32 cellular contexts compared by ENCODE assay signal in the genomic region with DNA sequence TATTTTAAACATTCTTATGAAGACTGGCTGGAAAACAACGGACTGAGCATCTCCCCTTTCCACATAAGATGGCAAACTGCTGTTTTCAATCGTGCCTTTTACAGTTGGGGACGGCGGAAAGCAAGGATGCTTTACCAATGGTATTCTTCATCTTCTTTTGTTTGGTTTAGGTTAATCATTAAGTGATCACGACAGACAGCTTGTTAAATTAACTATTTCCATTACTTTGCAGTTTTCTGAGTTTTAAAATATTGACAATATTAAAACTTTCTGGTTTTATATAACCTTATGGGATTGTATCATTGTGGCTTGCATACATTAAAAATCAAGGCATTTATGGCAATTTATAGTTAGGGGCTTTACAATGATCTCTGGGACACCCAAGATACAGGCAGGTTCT.
"Had no signal": no experiment of that assay in that cellular context is flagged by ENCODE, and none has a peak within 500 bp of the region (broad histone marks: within the 10 kb centered on the region; RNA-seq: fewer than 3 reads in every experiment).

No MANE protein-coding gene starts in this region.

- H3K9me3 Mint-ChIP-seq: activated CD4-positive, alpha-beta memory T cell treated with anti-CD3 and anti-CD28 coated beads for 36 hours; activated CD4-positive, alpha-beta T cell treated with anti-CD3 and anti-CD28 coated beads, Interleukin-2, amount 10 ng/mL, durations not matched to agents 24 days and 14 days; activated naive CD4-positive, alpha-beta T cell treated with anti-CD3 and anti-CD28 coated beads, Interleukin-2, amount 10 ng/mL, durations not matched to agents 7 days and 5 days; activated naive CD8-positive, alpha-beta T cell treated with anti-CD3 and anti-CD28 coated beads, Interleukin-2, amount 10 ng/mL, durations not matched to agents 7 days and 5 days; activated T-cell treated with anti-CD3 and anti-CD28 coated beads, Interleukin-2, amount 50 U/mL, for 24 hours; dendritic cell treated with granulocyte-macrophage colony-stimulating factor and Interleukin-4, amounts not matched to agents 40 ng/mL and 50 ng/mL, for 4 days; endodermal cell; memory B cell; natural killer cell; T-helper 1 cell treated with Interleukin-12 subunit alpha and Interleukin-12 subunit beta and Interleukin-4 antibody, amounts not matched to agents 30 μg/mL and 1 μg/mL, for 36 hours had no signal

- H3K27me3 ChIP-seq: brain microvascular endothelial cell, foreskin keratinocyte, spleen, testis, transverse colon had no signal

- H3K27ac ChIP-seq: brain microvascular endothelial cell, foreskin keratinocyte, heart left ventricle, spleen, testis, transverse colon had no signal

- H3K36me3 Mint-ChIP-seq: natural killer cell had no signal

- H3K27me3 Mint-ChIP-seq: activated CD4-positive, alpha-beta memory T cell treated with anti-CD3 and anti-CD28 coated beads for 36 hours; activated CD4-positive, alpha-beta T cell treated with anti-CD3 and anti-CD28 coated beads, Interleukin-2, amount 10 ng/mL, durations not matched to agents 24 days and 14 days; activated naive CD4-positive, alpha-beta T cell treated with anti-CD3 and anti-CD28 coated beads, Interleukin-2, amount 10 ng/mL, durations not matched to agents 7 days and 5 days; activated naive CD8-positive, alpha-beta T cell treated with anti-CD3 and anti-CD28 coated beads, Interleukin-2, amount 10 ng/mL, durations not matched to agents 7 days and 5 days; dendritic cell treated with granulocyte-macrophage colony-stimulating factor and Interleukin-4, amounts not matched to agents 40 ng/mL and 50 ng/mL, for 4 days; memory B cell had no signal

- H3K27ac Mint-ChIP-seq: activated CD4-positive, alpha-beta memory T cell treated with anti-CD3 and anti-CD28 coated beads for 36 hours; activated CD4-positive, alpha-beta T cell treated with anti-CD3 and anti-CD28 coated beads, Interleukin-2, amount 10 ng/mL, durations not matched to agents 24 days and 14 days; activated naive CD4-positive, alpha-beta T cell treated with anti-CD3 and anti-CD28 coated beads, Interleukin-2, amount 10 ng/mL, durations not matched to agents 7 days and 5 days; activated naive CD8-positive, alpha-beta T cell treated with anti-CD3 and anti-CD28 coated beads, Interleukin-2, amount 10 ng/mL, durations not matched to agents 7 days and 5 days; activated T-cell treated with anti-CD3 and anti-CD28 coated beads, Interleukin-2, amount 50 U/mL, for 24 hours; dendritic cell treated with granulocyte-macrophage colony-stimulating factor and Interleukin-4, amounts not matched to agents 40 ng/mL and 50 ng/mL, for 4 days; endodermal cell; memory B cell; natural killer cell; T-helper 1 cell treated with Interleukin-12 subunit alpha and Interleukin-12 subunit beta and Interleukin-4 antibody, amounts not matched to agents 30 μg/mL and 1 μg/mL, for 36 hours had no signal

- H3K9me3 ChIP-seq: heart left ventricle, spleen, testis, transverse colon had no signal

- H3K36me3 ChIP-seq: brain microvascular endothelial cell, transverse colon had no signal

- H3K4me3 ChIP-seq: heart left ventricle, spleen, testis, transverse colon had no signal

- H3K4me3 Mint-ChIP-seq: activated CD4-positive, alpha-beta memory T cell treated with anti-CD3 and anti-CD28 coated beads for 36 hours; activated CD4-positive, alpha-beta T cell treated with anti-CD3 and anti-CD28 coated beads, Interleukin-2, amount 10 ng/mL, durations not matched to agents 24 days and 14 days; activated naive CD4-positive, alpha-beta T cell treated with anti-CD3 and anti-CD28 coated beads, Interleukin-2, amount 10 ng/mL, durations not matched to agents 7 days and 5 days; activated naive CD8-positive, alpha-beta T cell treated with anti-CD3 and anti-CD28 coated beads, Interleukin-2, amount 10 ng/mL, durations not matched to agents 7 days and 5 days; activated T-cell treated with anti-CD3 and anti-CD28 coated beads, Interleukin-2, amount 50 U/mL, for 24 hours; dendritic cell treated with granulocyte-macrophage colony-stimulating factor and Interleukin-4, amounts not matched to agents 40 ng/mL and 50 ng/mL, for 4 days; endodermal cell; memory B cell; natural killer cell; T-helper 1 cell treated with Interleukin-12 subunit alpha and Interleukin-12 subunit beta and Interleukin-4 antibody, amounts not matched to agents 30 μg/mL and 1 μg/mL, for 36 hours had no signal

- ATAC-seq: esophagus mucosa, foreskin keratinocyte, heart left ventricle, left cardiac atrium, left ventricle myocardium superior, natural killer cell, right cardiac atrium had no signal

- FAIRE-seq: astrocyte, TTC549, urothelium cell line had no signal

- H3K4me1 ChIP-seq: foreskin keratinocyte, testis had no signal

- DNase-seq: activated CD4-positive, alpha-beta memory T cell treated with anti-CD3 and anti-CD28 coated beads for 36 hours; activated CD4-positive, alpha-beta T cell treated with anti-CD3 and anti-CD28 coated beads, Interleukin-2, amount 10 ng/mL, durations not matched to agents 24 days and 14 days; activated CD4-positive, CD25-positive, alpha-beta regulatory T cell treated with anti-CD3 and anti-CD28 coated beads, Interleukin-2, amount 50 U/mL, for 72 hours; activated CD8-positive, alpha-beta memory T cell treated with anti-CD3 and anti-CD28 coated beads, Interleukin-2, amount 50 U/mL, for 48 hours; activated gamma-delta T cell; activated naive CD4-positive, alpha-beta T cell treated with anti-CD3 and anti-CD28 coated beads, Interleukin-2, amount 10 ng/mL, durations not matched to agents 7 days and 5 days; activated naive CD8-positive, alpha-beta T cell treated with anti-CD3 and anti-CD28 coated beads, Interleukin-2, amount 10 ng/mL, durations not matched to agents 7 days and 5 days; activated T-cell treated with anti-CD3 and anti-CD28 coated beads, Interleukin-2, amount 50 U/mL, for 24 hours; brain microvascular endothelial cell; endodermal cell; foreskin keratinocyte; heart left ventricle; hypothalamus; left cardiac atrium; left ventricle myocardium superior; midbrain; natural killer cell; posterior cingulate gyrus; right cardiac atrium; spleen; stimulated activated naive CD4-positive, alpha-beta T cell treated with Interleukin-2 at 50 U/mL for 16 hours; SW 1271; T-helper 9 cell; testis; transverse colon had no signal
